Comparison of ENCODE assay signal across 17 cellular contexts in the genomic region with DNA sequence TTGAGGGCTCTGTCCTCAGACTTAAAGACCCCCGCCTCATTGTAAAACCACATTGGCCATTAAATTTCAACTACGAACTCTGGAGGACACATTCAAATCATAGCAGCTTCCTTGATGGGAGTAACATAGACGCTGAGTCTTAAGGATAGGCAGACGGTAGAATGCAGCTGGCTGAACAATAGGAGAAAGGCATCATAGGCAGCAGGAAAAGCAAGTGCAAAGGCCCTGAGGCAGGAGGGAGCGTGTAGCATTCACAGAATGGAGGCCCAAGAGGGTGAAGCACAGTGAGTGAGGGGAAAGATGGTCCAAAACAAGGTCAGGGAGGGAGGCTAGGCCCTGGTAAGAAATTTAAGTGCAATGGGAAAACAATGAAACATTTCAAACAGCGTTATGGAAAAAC. TPM values are rescaled to one million over a fixed set of nuclear protein-coding genes. Genes with fewer than 3 reads are reported as not detected.
"Had no signal": no experiment of that assay in that cellular context is flagged by ENCODE, and none has a peak within 500 bp of the region (broad histone marks: within the 10 kb centered on the region; RNA-seq: fewer than 3 reads in every experiment).

No MANE protein-coding gene starts in this region.

- H3K27me3 Mint-ChIP-seq: activated naive CD8-positive, alpha-beta T cell treated with anti-CD3 and anti-CD28 coated beads, Interleukin-2, amount 50 U/mL, for 24 hours; stimulated activated naive CD8-positive, alpha-beta T cell treated with anti-CD3 and anti-CD28 coated beads, Interleukin-15, Interleukin-2, amounts not matched to agents 100 ng/mL and 50 ng/mL, for 24 hours had no signal

- H3K9me3 ChIP-seq: gastroesophageal sphincter, heart right ventricle, pancreas, sigmoid colon, spleen, upper lobe of left lung had no signal

- H3K36me3 ChIP-seq: gastroesophageal sphincter, heart right ventricle, pancreas, sigmoid colon, spleen, upper lobe of left lung had no signal

- H3K27me3 ChIP-seq: gastroesophageal sphincter, pancreas, sigmoid colon, spleen, upper lobe of left lung had no signal

- H3K4me1 ChIP-seq: gastroesophageal sphincter, heart right ventricle, pancreas, sigmoid colon, spleen, upper lobe of left lung had no signal

- FAIRE-seq: pancreas had no signal

- H3K9me3 Mint-ChIP-seq: activated B cell treated with CpG ODN at 0.5 μM for 24 hours; activated CD4-positive, alpha-beta T cell treated with anti-CD3 and anti-CD28 coated beads, Interleukin-2, amount 10 ng/mL, durations not matched to agents 7 days and 5 days; activated naive CD4-positive, alpha-beta T cell treated with anti-CD3 and anti-CD28 coated beads for 36 hours; activated naive CD8-positive, alpha-beta T cell treated with anti-CD3 and anti-CD28 coated beads, Interleukin-2, amount 50 U/mL, for 24 hours; activated T-helper 2 cell treated with anti-CD3 and anti-CD28 coated beads, Interferon-gamma antibody, Interleukin-2, Interleukin-4, amounts not matched to agents 10 μg/mL and 5 μg/mL and 100 μg/mL, durations not matched to agents 14 hours and 24 hours and 36 hours; mesothelial cell of epicardium; stimulated activated naive CD8-positive, alpha-beta T cell treated with anti-CD3 and anti-CD28 coated beads, Interleukin-15, Interleukin-2, amounts not matched to agents 100 ng/mL and 50 ng/mL, for 24 hours had no signal

- H3K4me3 Mint-ChIP-seq: activated B cell treated with CpG ODN at 0.5 μM for 24 hours; activated CD4-positive, alpha-beta T cell treated with anti-CD3 and anti-CD28 coated beads, Interleukin-2, amount 10 ng/mL, durations not matched to agents 7 days and 5 days; activated naive CD4-positive, alpha-beta T cell treated with anti-CD3 and anti-CD28 coated beads for 36 hours; activated naive CD8-positive, alpha-beta T cell treated with anti-CD3 and anti-CD28 coated beads, Interleukin-2, amount 50 U/mL, for 24 hours; mesothelial cell of epicardium; stimulated activated naive CD8-positive, alpha-beta T cell treated with anti-CD3 and anti-CD28 coated beads, Interleukin-15, Interleukin-2, amounts not matched to agents 100 ng/mL and 50 ng/mL, for 24 hours had no signal

- H3K27ac ChIP-seq: gastroesophageal sphincter, heart right ventricle, pancreas, sigmoid colon, spleen, upper lobe of left lung had no signal

- H3K4me1 Mint-ChIP-seq: activated CD4-positive, alpha-beta T cell treated with anti-CD3 and anti-CD28 coated beads, Interleukin-2, amount 10 ng/mL, durations not matched to agents 7 days and 5 days; activated naive CD8-positive, alpha-beta T cell treated with anti-CD3 and anti-CD28 coated beads, Interleukin-2, amount 50 U/mL, for 24 hours had no signal

- H3K27ac Mint-ChIP-seq: activated B cell treated with CpG ODN at 0.5 μM for 24 hours; activated CD4-positive, alpha-beta T cell treated with anti-CD3 and anti-CD28 coated beads, Interleukin-2, amount 10 ng/mL, durations not matched to agents 7 days and 5 days; activated naive CD4-positive, alpha-beta T cell treated with anti-CD3 and anti-CD28 coated beads for 36 hours; activated naive CD8-positive, alpha-beta T cell treated with anti-CD3 and anti-CD28 coated beads, Interleukin-2, amount 50 U/mL, for 24 hours; activated T-helper 2 cell treated with anti-CD3 and anti-CD28 coated beads, Interferon-gamma antibody, Interleukin-2, Interleukin-4, amounts not matched to agents 10 μg/mL and 5 μg/mL and 100 μg/mL, durations not matched to agents 14 hours and 24 hours and 36 hours; mesothelial cell of epicardium; stimulated activated naive CD8-positive, alpha-beta T cell treated with anti-CD3 and anti-CD28 coated beads, Interleukin-15, Interleukin-2, amounts not matched to agents 100 ng/mL and 50 ng/mL, for 24 hours had no signal

- H3K36me3 Mint-ChIP-seq: mesothelial cell of epicardium had no signal

- H3K4me3 ChIP-seq: gastroesophageal sphincter, heart right ventricle, pancreas, sigmoid colon, spleen, upper lobe of left lung had no signal

- ATAC-seq: activated naive CD8-positive, alpha-beta T cell treated with anti-CD3 and anti-CD28 coated beads, Interleukin-2, amount 50 U/mL, for 24 hours had no signal

RNA-seq across cellular contexts. Expression of a gene that starts 25.5 kb away (rescaled TPM):
- total RNA-seq: activated B cell treated with CpG ODN at 0.5 μM for 24 hours; activated CD4-positive, alpha-beta T cell treated with anti-CD3 and anti-CD28 coated beads, Interleukin-2, amount 10 ng/mL, durations not matched to agents 7 days and 5 days; activated naive CD4-positive, alpha-beta T cell treated with anti-CD3 and anti-CD28 coated beads for 36 hours; activated T-helper 2 cell treated with anti-CD3 and anti-CD28 coated beads, Interferon-gamma antibody, Interleukin-2, Interleukin-4, amounts not matched to agents 10 μg/mL and 5 μg/mL and 100 μg/mL, durations not matched to agents 14 hours and 24 hours and 36 hours; aorta; chondrocyte; dermis microvascular lymphatic vessel endothelial cell; heart right ventricle; sigmoid colon; spleen; temporal lobe had no signal
- polyA plus RNA-seq: aorta, heart right ventricle, pancreas, spleen had no signal
